In genomic region chr14:95493976-95494375, GRCh38 we compare ENCODE assay signal across 1 cellular context.
TF ChIP-seq lines count a peak whose summit lies in the region.

No MANE protein-coding gene starts in this region.

TF ChIP-seq in HepG2, 621 proteins besides CTCF, POLR2A, EP300 and RAD21:
- TF ChIP-seq ZNF33A (CRISPR knock-in tag; IDR thresholded peaks at IDR 0.05; ENCODE audit: borderline replicate concordance) (no peak), ZBTB33 (CRISPR knock-in tag; IDR thresholded peaks at IDR 0.05) (no peak), MAFF (IDR thresholded peaks at IDR 0.05; ENCODE audit: low read depth, low read length) (no peak), HNRNPLL (IDR thresholded peaks at IDR 0.05; ENCODE audit: low read depth, low read length, poor library complexity, severe bottlenecking) (no peak), ZNF792 (CRISPR knock-in tag; IDR thresholded peaks at IDR 0.05) (no peak), ZNF615 (CRISPR knock-in tag; IDR thresholded peaks at IDR 0.05; ENCODE audit: borderline replicate concordance) (no peak), ZBTB1 (CRISPR knock-in tag; IDR thresholded peaks at IDR 0.05; ENCODE audit: borderline replicate concordance) (no peak)
- TF ChIP-seq, protein P1, sequence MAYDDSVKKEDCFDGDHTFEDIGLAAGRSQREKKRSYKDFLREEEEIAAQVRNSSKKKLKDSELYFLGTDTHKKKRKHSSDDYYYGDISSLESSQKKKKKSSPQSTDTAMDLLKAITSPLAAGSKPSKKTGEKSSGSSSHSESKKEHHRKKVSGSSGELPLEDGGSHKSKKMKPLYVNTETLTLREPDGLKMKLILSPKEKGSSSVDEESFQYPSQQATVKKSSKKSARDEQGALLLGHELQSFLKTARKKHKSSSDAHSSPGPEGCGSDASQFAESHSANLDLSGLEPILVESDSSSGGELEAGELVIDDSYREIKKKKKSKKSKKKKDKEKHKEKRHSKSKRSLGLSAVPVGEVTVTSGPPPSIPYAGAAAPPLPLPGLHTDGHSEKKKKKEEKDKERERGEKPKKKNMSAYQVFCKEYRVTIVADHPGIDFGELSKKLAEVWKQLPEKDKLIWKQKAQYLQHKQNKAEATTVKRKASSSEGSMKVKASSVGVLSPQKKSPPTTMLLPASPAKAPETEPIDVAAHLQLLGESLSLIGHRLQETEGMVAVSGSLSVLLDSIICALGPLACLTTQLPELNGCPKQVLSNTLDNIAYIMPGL (CRISPR knock-in tag; IDR thresholded peaks at IDR 0.05; ENCODE audit: borderline replicate concordance in 1 of 2, low read depth in 1 of 2), result no peak
- TF ChIP-seq, protein P2, sequence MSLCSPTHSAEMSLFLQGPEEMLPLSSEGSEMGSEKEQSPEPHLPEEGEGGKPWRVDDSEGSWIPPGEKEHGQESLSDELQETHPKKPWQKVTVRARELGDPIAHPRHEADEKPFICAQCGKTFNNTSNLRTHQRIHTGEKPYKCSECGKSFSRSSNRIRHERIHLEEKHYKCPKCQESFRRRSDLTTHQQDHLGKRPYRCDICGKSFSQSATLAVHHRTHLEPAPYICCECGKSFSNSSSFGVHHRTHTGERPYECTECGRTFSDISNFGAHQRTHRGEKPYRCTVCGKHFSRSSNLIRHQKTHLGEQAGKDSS (CRISPR knock-in tag; IDR thresholded peaks at IDR 0.05; ENCODE audit: borderline replicate concordance, low read depth), result no peak
- TF ChIP-seq, protein P3, sequence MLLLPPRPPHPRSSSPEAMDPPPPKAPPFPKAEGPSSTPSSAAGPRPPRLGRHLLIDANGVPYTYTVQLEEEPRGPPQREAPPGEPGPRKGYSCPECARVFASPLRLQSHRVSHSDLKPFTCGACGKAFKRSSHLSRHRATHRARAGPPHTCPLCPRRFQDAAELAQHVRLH (CRISPR knock-in tag; IDR thresholded peaks at IDR 0.05; ENCODE audit: borderline replicate concordance, low read depth), result no peak
TF ChIP-seq in HepG2: peak in this region for 0.
